ENCODE assay signal across 1 cellular context in the genomic region with DNA sequence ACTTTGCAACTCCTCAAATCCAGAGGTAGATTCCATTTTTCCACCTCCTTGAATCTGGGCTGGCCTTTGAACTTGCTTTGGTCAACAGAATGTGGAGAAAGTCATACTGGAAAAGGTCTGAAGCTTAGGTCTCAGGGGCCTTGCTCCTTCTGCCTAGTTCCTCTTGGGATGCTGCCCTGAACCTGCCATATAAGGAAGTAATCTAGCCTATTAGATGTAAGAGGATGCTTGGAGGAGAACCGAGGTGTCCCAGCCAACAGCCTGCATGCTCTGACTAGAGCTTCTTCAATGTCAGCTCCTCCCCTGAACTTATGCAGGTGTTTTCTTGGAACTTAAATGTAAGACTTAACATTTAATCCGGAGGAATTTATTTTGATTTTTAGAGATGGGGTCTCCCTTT.
TF ChIP-seq lines count a peak whose summit lies in the region.

No MANE protein-coding gene starts in this region.

TF ChIP-seq in K562, 482 proteins besides CTCF, POLR2A, EP300 and RAD21:
- TF ChIP-seq SRF (CRISPR knock-in tag; IDR thresholded peaks at IDR 0.05) (0 out of 4 replicates have a peak, but pooled peaks of 1 of the 2 experiments have one; percentile 42), ZNF77 (CRISPR knock-in tag; IDR thresholded peaks at IDR 0.05) (no peak)
TF ChIP-seq in K562: peak in this region for 1.
